In genomic region chr11:93783767-93784151, GRCh38 we compare ENCODE assay signal across 8 cellular contexts. TPM values are rescaled to one million over a fixed set of nuclear protein-coding genes. Genes with fewer than 3 reads are reported as not detected.
DNase-seq lines count a peak whose midpoint lies in the region; ATAC-seq and TF ChIP-seq lines count a peak whose summit lies in the region.

No MANE protein-coding gene starts in this region.

- intact Hi-C loops in CD4-positive, alpha-beta T cell (cut with DNase I, micrococcal nuclease) = loop anchor here (1.0 to 10.0 kb wide), 10 partner anchors 42 to 2001 kb away; partner anchors contain the start of genes C11orf54 (in 2 of the 2), CEP295 (in 2 of the 2), TAF1D (in 2 of the 2) and ANKRD49 (in 1 of the 2)

- H3K4me1 ChIP-seq in HUES64 (ENCODE audit: insufficient read depth, low read length) = peaks cover 17% of the 10 kb centered on the region

- peaks cover 48% of the 10 kb centered on the region for H3K4me1 Mint-ChIP-seq in CD4-positive, alpha-beta T cell (ENCODE audit: low read depth)
- H3K4me1 Mint-ChIP-seq in mesothelial cell of epicardium = peaks cover 37% of the 10 kb centered on the region

- H3K9me3 ChIP-seq in CD4-positive, alpha-beta T cell (ENCODE audit: control insufficient read depth, low read length) = no peaks in the 10 kb centered on the region
- no peaks in the 10 kb centered on the region for H3K9me3 ChIP-seq in HUES64 (ENCODE audit: insufficient read depth, low read depth, low read length)

- H3K27ac Mint-ChIP-seq in CD4-positive, alpha-beta T cell = peak overlapping the region; percentile 81
- peak overlapping the region; percentile 96 for H3K27ac Mint-ChIP-seq in mesothelial cell of epicardium

- H3K27me3 ChIP-seq in CD4-positive, alpha-beta T cell (ENCODE audit: control insufficient read depth, insufficient read depth, low read length) = no peaks in the 10 kb centered on the region
- H3K27me3 ChIP-seq in HUES64 (ENCODE audit: insufficient read depth, low read length) = no peaks in the 10 kb centered on the region

- no peak for DNase-seq in CD4-positive, alpha-beta T cell
- no peak for DNase-seq in cardiac fibroblast (ENCODE audit: low read depth in 2 of 2)
- no peak for DNase-seq in mesothelial cell of epicardium (ENCODE audit: low spot score in 2 of 2, unreplicated experiment in 2 of 2)
- no peak for DNase-seq in DMS 273 (lab: John Stamatoyannopoulos, UW; ENCODE audit: unreplicated experiment)
- no peak for DNase-seq in stimulated activated CD4-positive, alpha-beta T cell treated with anti-CD3 and anti-CD28 coated beads, Interleukin-1b, Interleukin-23, amount 100 ng/mL, for 48 hours
- no peak for DNase-seq in activated CD8-positive, alpha-beta memory T cell treated with anti-CD3 and anti-CD28 coated beads for 24 hours

- peaks cover 26% of the 10 kb centered on the region for H3K36me3 ChIP-seq in HUES64 (ENCODE audit: insufficient read depth, low read length)

- H3K9me3 Mint-ChIP-seq in CD4-positive, alpha-beta T cell = no peaks in the 10 kb centered on the region
- peaks cover 6% of the 10 kb centered on the region for H3K9me3 Mint-ChIP-seq in mesothelial cell of epicardium

- no peaks in the 10 kb centered on the region for H3K27me3 Mint-ChIP-seq in CD4-positive, alpha-beta T cell
- no peaks in the 10 kb centered on the region for H3K27me3 Mint-ChIP-seq in mesothelial cell of epicardium (ENCODE audit: low read depth)

- peak overlapping the region; percentile 57 for H3K27ac ChIP-seq in CD4-positive, alpha-beta T cell (ENCODE audit: low read depth, low read length)
- H3K27ac ChIP-seq in HUES64 (ENCODE audit: low read depth, low read length) = peak overlapping the region; percentile 99

- CTCF ChIA-PET in CD4-positive, alpha-beta T cell (lab: Charles Lee) = interaction anchor here (0.9 to 2.3 kb wide), 3 partner anchors 11 to 44 kb away, joined by 3 to 18 read pairs (median 5); partner anchors contain the start of genes C11orf54 and TAF1D

- under 1% methylated on average over 10 of the region's 11 CpGs for WGBS in HUES64

- peak; percentile 14 for ATAC-seq in CD4-positive, alpha-beta T cell (ENCODE audit: poor library complexity)
- ATAC-seq in GM21526 (IDR thresholded peaks at IDR 0.05; ENCODE audit: low FRiP score, unreplicated experiment) = peak; percentile 47

- POLR2A ChIA-PET in CD4-positive, alpha-beta T cell (lab: Charles Lee) = interaction anchor here (0.7 to 6.3 kb wide), 21 partner anchors 9 to 1306 kb away, joined by 3 to 149 read pairs (median 4); partner anchors contain the start of genes ANKRD49, C11orf54, CEP295 and CWC15

- peak overlapping the region; percentile 99 for H3K9ac ChIP-seq in HUES64 (ENCODE audit: low read depth, low read length)

- peak; percentile 36 for TF ChIP-seq CTCF in CD4-positive, alpha-beta T cell (IDR thresholded peaks at IDR 0.05)
- TF ChIP-seq CTCF in cardiac fibroblast (IDR thresholded peaks at IDR 0.05; ENCODE audit: low read depth, low read length) = no peak
- no peak for TF ChIP-seq CTCF in mesothelial cell of epicardium (IDR thresholded peaks at IDR 0.05; ENCODE audit: unreplicated experiment)

- peak overlapping the region; percentile 93 for H3K4me3 ChIP-seq in HUES64 (ENCODE audit: low read length)
- peak overlapping the region; percentile 96 to 100 for H3K4me3 ChIP-seq in cardiac fibroblast (replicated peaks in 1 of 2; ENCODE audit: low read depth in 2 of 2, low read length in 2 of 2)

- H3K36me3 Mint-ChIP-seq in CD4-positive, alpha-beta T cell (ENCODE audit: low read depth) = peaks cover 40% of the 10 kb centered on the region
- H3K36me3 Mint-ChIP-seq in mesothelial cell of epicardium = peaks cover 5% of the 10 kb centered on the region

- peak overlapping the region; percentile 89 for H3K4me3 Mint-ChIP-seq in CD4-positive, alpha-beta T cell
- H3K4me3 Mint-ChIP-seq in mesothelial cell of epicardium = peak overlapping the region; percentile 95

RNA-seq across cellular contexts. Expression of gene MED17, which starts 0.3 kb away (rescaled TPM):
- total RNA-seq in CD4-positive, alpha-beta T cell = 10 to 100 TPM; 63.1 to 63.6 TPM
- 26.9 TPM for polyA plus RNA-seq in HUES64 (2013, experiment 1 of 2)
- 24.9 TPM for polyA plus RNA-seq in HUES64 (2013, experiment 2 of 2)
- total RNA-seq in mesothelial cell of epicardium = 54.0 to 58.4 TPM (median 55.5 TPM) in 3 replicates

RNA-seq across cellular contexts. Expression of gene C11orf54, which starts 42.3 kb away (rescaled TPM):
- total RNA-seq in CD4-positive, alpha-beta T cell = 1 to 10 TPM; 6.8 to 8.0 TPM
- polyA plus RNA-seq in HUES64 (2013, experiment 1 of 2) = 20.7 TPM
- polyA plus RNA-seq in HUES64 (2013, experiment 2 of 2) = 21.1 TPM
- total RNA-seq in mesothelial cell of epicardium = 29.0 to 37.7 TPM (median 34.5 TPM) in 3 replicates

RNA-seq across cellular contexts. Expression of gene TAF1D, which starts 42.5 kb away (rescaled TPM):
- 100 to 1,000 TPM; 161 to 173 TPM for total RNA-seq in CD4-positive, alpha-beta T cell
- polyA plus RNA-seq in HUES64 (2013, experiment 1 of 2) = 227 TPM
- polyA plus RNA-seq in HUES64 (2013, experiment 2 of 2) = 223 TPM
- total RNA-seq in mesothelial cell of epicardium = 155 to 166 TPM (median 155 TPM) in 3 replicates
